In genomic region chr10:32150532-32151101, GRCh38 we compare ENCODE assay signal across 16 cellular contexts.
DNase-seq lines count a peak whose midpoint lies in the region; ATAC-seq, FAIRE-seq and TF ChIP-seq lines count a peak whose summit lies in the region.
"Had no signal": no experiment of that assay in that cellular context is flagged by ENCODE, and none has a peak within 500 bp of the region (broad histone marks: within the 10 kb centered on the region; RNA-seq: fewer than 3 reads in every experiment).

No MANE protein-coding gene starts in this region.

- H2BK15ac ChIP-seq in H1 (ENCODE audit: low read length), result peak overlapping the region; percentile 67; the same call in 1 of the 2 replicates

- TF ChIP-seq EP300 in H1 (IDR thresholded peaks at IDR 0.05; ENCODE audit: borderline replicate concordance in 1 of 2, low read depth in 2 of 2, low read length in 2 of 2), result no peak

- H3K14ac ChIP-seq in H1 (ENCODE audit: insufficient read length), result no peak overlapping the region

- peaks cover 13% of the 10 kb centered on the region for H3K36me3 Mint-ChIP-seq in activated CD4-positive, alpha-beta T cell treated with anti-CD3 and anti-CD28 coated beads for 36 hours (ENCODE audit: low read depth)
- H3K36me3 Mint-ChIP-seq in T-helper 1 cell treated with Interleukin-12 subunit alpha and Interleukin-12 subunit beta and Interleukin-4 antibody, amounts not matched to agents 30 μg/mL and 1 μg/mL, for 36 hours (ENCODE audit: low read depth), result peaks cover 17% of the 10 kb centered on the region
- H3K36me3 Mint-ChIP-seq in progenitor cell of endocrine pancreas (ENCODE audit: insufficient read depth), result no peaks in the 10 kb centered on the region
- H3K36me3 Mint-ChIP-seq: activated naive CD8-positive, alpha-beta T cell treated with anti-CD3 and anti-CD28 coated beads, Interleukin-2, amount 10 ng/mL, durations not matched to agents 7 days and 5 days had no signal

- no peak overlapping the region for H2BK120ac ChIP-seq in H1 (replicated peaks; ENCODE audit: low read depth, low read length)

- peak; percentile 30 for ATAC-seq in activated CD4-positive, alpha-beta T cell treated with anti-CD3 and anti-CD28 coated beads for 36 hours
- no peak for ATAC-seq in GM19467 (IDR thresholded peaks at IDR 0.05; ENCODE audit: unreplicated experiment)
- ATAC-seq: activated CD8-positive, alpha-beta T cell treated with anti-CD3 and anti-CD28 coated beads for 36 hours had no signal

- H3K79me2 ChIP-seq in H1 (ENCODE audit: control insufficient read depth in 1 of 2, insufficient read depth in 2 of 2, low read length in 2 of 2), result no peaks in the 10 kb centered on the region

- POLR2A ChIA-PET in activated CD4-positive, alpha-beta T cell treated with anti-CD3 and anti-CD28 coated beads for 36 hours (lab: Charles Lee), result interaction anchor here (0.6 kb wide), 2 partner anchors 297 to 526 kb away, joined by 3 to 4 read pairs; no protein-coding TSS in a partner anchor
- POLR2A ChIA-PET in H1 (lab: Charles Lee; ENCODE audit: partially characterized antibody), result interaction anchor here (0.6 kb wide), 1 partner anchor 94 kb away, joined by 3 read pairs; no protein-coding TSS in a partner anchor

- H2BK20ac ChIP-seq in H1 (ENCODE audit: low read length), result no peak overlapping the region

- H3K23me2 ChIP-seq in H1 (ENCODE audit: low read depth, low read length), result no peaks in the 10 kb centered on the region

- no peaks in the 10 kb centered on the region for H3K79me1 ChIP-seq in H1 (ENCODE audit: low read depth, low read length)

- H3K27me3 ChIP-seq in H1 (replicated peaks in 1 of 4; ENCODE audit: control insufficient read depth in 3 of 4, extremely low read depth in 1 of 4, insufficient read depth in 3 of 4, low read length in 3 of 4), result no peaks in the 10 kb centered on the region
- H3K27me3 ChIP-seq: esophagus muscularis mucosa, MG63 had no signal

- H3K4me3 Mint-ChIP-seq in activated CD4-positive, alpha-beta T cell treated with anti-CD3 and anti-CD28 coated beads for 36 hours, result peak overlapping the region; percentile 16
- peak overlapping the region; percentile 56 for H3K4me3 Mint-ChIP-seq in T-helper 1 cell treated with Interleukin-12 subunit alpha and Interleukin-12 subunit beta and Interleukin-4 antibody, amounts not matched to agents 30 μg/mL and 1 μg/mL, for 36 hours
- H3K4me3 Mint-ChIP-seq in progenitor cell of endocrine pancreas (ENCODE audit: low read depth), result no peak overlapping the region
- H3K4me3 Mint-ChIP-seq: activated CD8-positive, alpha-beta T cell treated with anti-CD3 and anti-CD28 coated beads for 36 hours; activated naive CD8-positive, alpha-beta T cell treated with anti-CD3 and anti-CD28 coated beads, Interleukin-2, amount 10 ng/mL, durations not matched to agents 7 days and 5 days; neural crest cell had no signal

- no peak for FAIRE-seq in H1 (lab: Jason Lieb, UNC)

- H3K27me3 Mint-ChIP-seq in activated CD4-positive, alpha-beta T cell treated with anti-CD3 and anti-CD28 coated beads for 36 hours, result no peaks in the 10 kb centered on the region
- peaks cover under 1% of the 10 kb centered on the region for H3K27me3 Mint-ChIP-seq in T-helper 1 cell treated with Interleukin-12 subunit alpha and Interleukin-12 subunit beta and Interleukin-4 antibody, amounts not matched to agents 30 μg/mL and 1 μg/mL, for 36 hours (ENCODE audit: low read depth)
- no peaks in the 10 kb centered on the region for H3K27me3 Mint-ChIP-seq in progenitor cell of endocrine pancreas
- H3K27me3 Mint-ChIP-seq: activated CD8-positive, alpha-beta T cell treated with anti-CD3 and anti-CD28 coated beads for 36 hours; activated naive CD8-positive, alpha-beta T cell treated with anti-CD3 and anti-CD28 coated beads, Interleukin-2, amount 10 ng/mL, durations not matched to agents 7 days and 5 days had no signal

- no peak overlapping the region for H3K23ac ChIP-seq in H1 (ENCODE audit: insufficient read length)

- no peak overlapping the region for H3K4ac ChIP-seq in H1 (replicated peaks; ENCODE audit: insufficient read length, low read depth, low read length)

- H3K9me3 Mint-ChIP-seq in activated CD4-positive, alpha-beta T cell treated with anti-CD3 and anti-CD28 coated beads for 36 hours (ENCODE audit: low read depth), result peaks cover 18% of the 10 kb centered on the region
- H3K9me3 Mint-ChIP-seq in T-helper 1 cell treated with Interleukin-12 subunit alpha and Interleukin-12 subunit beta and Interleukin-4 antibody, amounts not matched to agents 30 μg/mL and 1 μg/mL, for 36 hours, result peaks cover 24% of the 10 kb centered on the region
- H3K9me3 Mint-ChIP-seq in progenitor cell of endocrine pancreas (ENCODE audit: low read depth), result peaks cover 7% of the 10 kb centered on the region

- H3K27ac ChIP-seq in H1 (ENCODE audit: low read depth, low read length), result no peak overlapping the region

- H3K4me2 ChIP-seq in H1 (ENCODE audit: insufficient read depth in 1 of 2, low read depth in 2 of 2, low read length in 2 of 2), result no peak overlapping the region

- TF ChIP-seq POLR2A in H1 (IDR thresholded peaks at IDR 0.05; ENCODE audit: control extremely low read depth in 1 of 2, low read depth in 2 of 2, low read length in 2 of 2), result no peak

- CTCF ChIA-PET in activated CD4-positive, alpha-beta T cell treated with anti-CD3 and anti-CD28 coated beads for 36 hours (lab: Charles Lee), result interaction anchor here (0.7 to 0.9 kb wide), 2 partner anchors 182 to 961 kb away, joined by 3 to 5 read pairs; no protein-coding TSS in a partner anchor
- CTCF ChIA-PET in H1 (lab: Charles Lee; ENCODE audit: partially characterized antibody), result interaction anchor here (0.7 kb wide), 1 partner anchor 10 kb away, joined by 3 read pairs; no protein-coding TSS in a partner anchor

- H4K5ac ChIP-seq in H1 (ENCODE audit: insufficient read length, low read depth, low read length), result no peak overlapping the region

- no peak for TF ChIP-seq RAD21 in H1 (IDR thresholded peaks at IDR 0.05 in 1 of 2, conservative IDR thresholded peaks at IDR 0.05 in 1 of 2; ENCODE audit: low read depth in 2 of 2, low read length in 2 of 2)

- no peak overlapping the region for H3K56ac ChIP-seq in H1 (replicated peaks; ENCODE audit: insufficient read length, low read depth, low read length)

- no peak overlapping the region for H4K8ac ChIP-seq in H1 (ENCODE audit: extremely low read depth, insufficient read depth, low read length)

- TF ChIP-seq CTCF in H1 (IDR thresholded peaks at IDR 0.05; ENCODE audit: control extremely low read depth in 1 of 3, insufficient read depth in 1 of 3, low read depth in 1 of 3, low read length in 3 of 3) (no peak), progenitor cell of endocrine pancreas (IDR thresholded peaks at IDR 0.05; ENCODE audit: unreplicated experiment) (no peak)

- peak overlapping the region; percentile 75 for H3K27ac Mint-ChIP-seq in activated CD4-positive, alpha-beta T cell treated with anti-CD3 and anti-CD28 coated beads for 36 hours
- H3K27ac Mint-ChIP-seq in T-helper 1 cell treated with Interleukin-12 subunit alpha and Interleukin-12 subunit beta and Interleukin-4 antibody, amounts not matched to agents 30 μg/mL and 1 μg/mL, for 36 hours, result peak overlapping the region; percentile 88
- peak overlapping the region; percentile 58 for H3K27ac Mint-ChIP-seq in progenitor cell of endocrine pancreas
- H3K27ac Mint-ChIP-seq: activated CD8-positive, alpha-beta T cell treated with anti-CD3 and anti-CD28 coated beads for 36 hours; activated naive CD8-positive, alpha-beta T cell treated with anti-CD3 and anti-CD28 coated beads, Interleukin-2, amount 10 ng/mL, durations not matched to agents 7 days and 5 days had no signal

- 0 out of 2 replicates have a peak overlapping the region, but pooled peaks have one; percentile 13 for H2AFZ ChIP-seq in H1 (ENCODE audit: low read length)

- 0 out of 4 replicates have a peak, but pooled peaks cover 0 to 3% of the 10 kb centered on the region in 2 experiments for H3K9me3 ChIP-seq in H1 (ENCODE audit: insufficient read depth in 2 of 2, low read depth in 1 of 2, low read length in 1 of 2)

- intact Hi-C loops in activated CD4-positive, alpha-beta T cell treated with anti-CD3 and anti-CD28 coated beads for 36 hours (cut with DNase I, micrococcal nuclease), result loop anchor here (5.0 kb wide), 2 partner anchors 93 to 987 kb away; partner anchors contain the start of gene KIF5B (in 1 of the 2)

- DNase-seq in activated CD4-positive, alpha-beta T cell treated with anti-CD3 and anti-CD28 coated beads for 36 hours, result peak; percentile 15
- no peak for DNase-seq in activated CD4-positive, alpha-beta T cell treated with anti-CD3 and anti-CD28 coated beads, Interleukin-2, amount 50 U/mL, for 4 hours
- no peak for DNase-seq in H1 (ENCODE audit: low read depth in 1 of 2, low spot score in 2 of 2)
- no peak for DNase-seq in progenitor cell of endocrine pancreas (ENCODE audit: low spot score, unreplicated experiment)
- no peak for DNase-seq in CD1c-positive myeloid dendritic cell (ENCODE audit: extremely low spot score)
- no peak for DNase-seq in Ammon's horn (ENCODE audit: low spot score)
- DNase-seq: activated CD8-positive, alpha-beta T cell treated with anti-CD3 and anti-CD28 coated beads for 36 hours; activated naive CD8-positive, alpha-beta T cell treated with anti-CD3 and anti-CD28 coated beads, Interleukin-2, amount 10 ng/mL, durations not matched to agents 7 days and 5 days; MG63; NCI-H2107; T-helper 9 cell had no signal

- no peak overlapping the region for H3K9ac ChIP-seq in H1 (replicated peaks in 1 of 4; ENCODE audit: extremely low read depth in 1 of 4, low read depth in 3 of 4, low read length in 3 of 4)

- no peak overlapping the region for H4K91ac ChIP-seq in H1 (replicated peaks; ENCODE audit: insufficient read length, low read length)

- 85% methylated on average over 8 of the region's 8 CpGs; no CpG with 5 or more reads in 1 of the 2 experiments for WGBS in H1 (ENCODE audit: extremely low coverage in 1 of 2, insufficient coverage in 1 of 2, insufficient read length in 1 of 2, insufficient replicate concordance in 2 of 2, low coverage in 1 of 2, low lambda C conversion rate in 2 of 2, missing lambda C conversion rate in 1 of 2), 2 experiments

- H3K4me3 ChIP-seq in H1 (ENCODE audit: extremely low read depth in 1 of 4, insufficient read depth in 2 of 4, low read depth in 3 of 4, low read length in 4 of 4), result no peak overlapping the region
- H3K4me3 ChIP-seq: coronary artery, esophagus muscularis mucosa, MG63 had no signal

- H2BK12ac ChIP-seq in H1 (ENCODE audit: low read depth, low read length), result no peak overlapping the region

- H3K4me1 Mint-ChIP-seq in activated CD4-positive, alpha-beta T cell treated with anti-CD3 and anti-CD28 coated beads for 36 hours, result peaks cover 34% of the 10 kb centered on the region
- peaks cover 51% of the 10 kb centered on the region for H3K4me1 Mint-ChIP-seq in T-helper 1 cell treated with Interleukin-12 subunit alpha and Interleukin-12 subunit beta and Interleukin-4 antibody, amounts not matched to agents 30 μg/mL and 1 μg/mL, for 36 hours (ENCODE audit: low read depth)
- peaks cover 18% of the 10 kb centered on the region for H3K4me1 Mint-ChIP-seq in progenitor cell of endocrine pancreas (ENCODE audit: low read depth)
- H3K4me1 Mint-ChIP-seq: neural crest cell had no signal

- H4K20me1 ChIP-seq in H1 (replicated peaks in 1 of 2; ENCODE audit: control insufficient read depth in 1 of 2, insufficient read depth in 2 of 2, low read length in 2 of 2), result no peaks in the 10 kb centered on the region

- no peaks in the 10 kb centered on the region for H3K4me1 ChIP-seq in H1 (replicated peaks in 1 of 4; ENCODE audit: control insufficient read depth in 3 of 4, insufficient read depth in 4 of 4, low read length in 3 of 4)

- H2BK5ac ChIP-seq in H1 (ENCODE audit: low read depth, low read length), result no peak overlapping the region

- H2AK5ac ChIP-seq in H1 (ENCODE audit: low read depth, low read length), result no peak overlapping the region

- no peak overlapping the region for H3K18ac ChIP-seq in H1 (ENCODE audit: extremely low read depth, low read length)

- H3K36me3 ChIP-seq in H1 (ENCODE audit: control insufficient read depth in 2 of 4, insufficient read depth in 4 of 4, low read length in 3 of 4), result no peaks in the 10 kb centered on the region
- H3K36me3 ChIP-seq: esophagus muscularis mucosa, MG63 had no signal
